ENCODE assay signal across 14 cellular contexts in genomic region chr17:77308768-77309726, GRCh38.
DNase-seq lines count a peak whose midpoint lies in the region; ATAC-seq and TF ChIP-seq lines count a peak whose summit lies in the region.
"Had no signal": no experiment of that assay in that cellular context is flagged by ENCODE, and none has a peak within 500 bp of the region (broad histone marks: within the 10 kb centered on the region; RNA-seq: fewer than 3 reads in every experiment).

No MANE protein-coding gene starts in this region.

- H3K27me3 Mint-ChIP-seq in Calu3 (ENCODE audit: unreplicated experiment) = no peaks in the 10 kb centered on the region

- H3K27ac ChIP-seq in Panc1 (ENCODE audit: low read length) = peak overlapping the region; percentile 83
- peak overlapping the region in 1 of 2 donors; percentile 23 for H3K27ac ChIP-seq in ovary
- H3K27ac ChIP-seq: epithelial cell of prostate, WERI-Rb-1 had no signal

- in situ Hi-C loops in Panc1 (cut with HindIII; ENCODE audit: low pct_unique_long_range_greater_than_20kb, low sequenced_read_pairs) = no loop called here

- TF ChIP-seq EP300 in ovary (IDR thresholded peaks at IDR 0.05) = no peak

- TF ChIP-seq CTCF in Calu3 (IDR thresholded peaks at IDR 0.05; ENCODE audit: unreplicated experiment) (no peak), Panc1 (IDR thresholded peaks at IDR 0.05) (no peak), ovary (IDR thresholded peaks at IDR 0.05) (no peak)

- H3K4me3 ChIP-seq in Panc1 (ENCODE audit: low read depth in 2 of 2, low read length in 2 of 2) (no peak overlapping the region), ovary (no peak overlapping the region)

- intact Hi-C loops in Calu3 (cut with micrococcal nuclease; ENCODE audit: unreplicated experiment) = no loop called here
- intact Hi-C loops in Panc1 (cut with micrococcal nuclease; ENCODE audit: unreplicated experiment) = no loop called here
- intact Hi-C loops in ovary (cut with DNase I) = no loop called here

- POLR2A ChIA-PET in Panc1 (lab: Charles Lee) = interaction anchor here (0.6 kb wide), 1 partner anchor 11 kb away, joined by 7 read pairs; no protein-coding TSS in a partner anchor

- peak; percentile 22; the same call in 1 of the 2 replicates for ATAC-seq in Panc1
- no peak for ATAC-seq in HG02840 (IDR thresholded peaks at IDR 0.05; ENCODE audit: low FRiP score, unreplicated experiment)
- ATAC-seq in GM18519 (IDR thresholded peaks at IDR 0.05; ENCODE audit: low FRiP score, unreplicated experiment) = no peak

- H3K36me3 ChIP-seq in Panc1 (ENCODE audit: control insufficient read depth, insufficient read depth, low read length) (peaks cover 4% of the 10 kb centered on the region), ovary (no peaks in the 10 kb centered on the region)

- TF ChIP-seq POLR2A in ovary (IDR thresholded peaks at IDR 0.05) = no peak

- H3K27me3 ChIP-seq in Panc1 (ENCODE audit: control insufficient read depth, insufficient read depth, low read length) (no peaks in the 10 kb centered on the region), ovary (no peaks in the 10 kb centered on the region)

- BruUV-seq in Calu3 (replicated peaks; lab: Mats Ljungman, UMichigan) = no TSS peak
- no TSS peak for BruUV-seq in Panc1 (replicated peaks; lab: Mats Ljungman, UMichigan)

- no peak for DNase-seq in Calu3
- no peak for DNase-seq in Panc1 (ENCODE audit: low read depth, low spot score)
- peak; percentile 84 for DNase-seq in fibroblast of peridontal ligament (ENCODE audit: extremely low read depth)
- peak in 3 of 5 donors; percentile 48 to 57 (median 51) for DNase-seq in ovary
- DNase-seq in mesenteric fat pad (ENCODE audit: low spot score) = no peak
- DNase-seq in ecto neural progenitor cell (ENCODE audit: low spot score) = no peak
- DNase-seq: activated naive CD4-positive, alpha-beta T cell treated with Interleukin-2 at 50 U/mL for 16 hours; KBM-7; NCI-H526; stimulated activated CD4-positive, alpha-beta T cell treated with anti-CD3 and anti-CD28 coated beads, Interleukin-4, amount 100 ng/mL, for 1 hour; WERI-Rb-1 had no signal

- 43 to 48% (median 45%) methylated on average over 18 to 20 of the region's 20 CpGs for WGBS in ovary, 3 donors

- peaks cover 38% of the 10 kb centered on the region for H3K4me1 Mint-ChIP-seq in Calu3 (ENCODE audit: low read depth, unreplicated experiment)

- H3K9me3 Mint-ChIP-seq in Calu3 (ENCODE audit: low read depth, unreplicated experiment) = no peaks in the 10 kb centered on the region

- CTCF ChIA-PET in Calu3 (lab: Charles Lee) (interaction anchor here (0.8 kb wide), 1 partner anchor 14 kb away, joined by 3 read pairs; no protein-coding TSS in a partner anchor), Panc1 (lab: Charles Lee) (no interaction called here)

- H3K27ac Mint-ChIP-seq in Calu3 (ENCODE audit: unreplicated experiment) = peak overlapping the region; percentile 7

- peaks cover 76% of the 10 kb centered on the region for H3K36me3 Mint-ChIP-seq in Calu3 (ENCODE audit: insufficient read depth, unreplicated experiment)

- peaks cover 91% of the 10 kb centered on the region for H3K4me1 ChIP-seq in Panc1 (ENCODE audit: control insufficient read depth, insufficient read depth, low read length)
- peaks cover 27% of the 10 kb centered on the region for H3K4me1 ChIP-seq in ovary (ENCODE audit: insufficient read depth)

- H3K9me3 ChIP-seq in Panc1 (ENCODE audit: control insufficient read depth, insufficient read depth, low read depth, low read length) = no peaks in the 10 kb centered on the region
- no peaks in the 10 kb centered on the region for H3K9me3 ChIP-seq in ovary

- H3K4me3 Mint-ChIP-seq in Calu3 (ENCODE audit: low read depth, unreplicated experiment) = no peak overlapping the region

Comparison
In these comparisons a context has a peak if more than half of its experiments do, and no peak if none do; other contexts are left out.
1. DNase-seq: peak in fibroblast of peridontal ligament (single experiment) and ovary (3 of 5); none in Calu3 (single experiment), Panc1 (single experiment), mesenteric fat pad (single experiment) and ecto neural progenitor cell (single experiment).